ENCODE assay signal across 9 cellular contexts in the genomic region with DNA sequence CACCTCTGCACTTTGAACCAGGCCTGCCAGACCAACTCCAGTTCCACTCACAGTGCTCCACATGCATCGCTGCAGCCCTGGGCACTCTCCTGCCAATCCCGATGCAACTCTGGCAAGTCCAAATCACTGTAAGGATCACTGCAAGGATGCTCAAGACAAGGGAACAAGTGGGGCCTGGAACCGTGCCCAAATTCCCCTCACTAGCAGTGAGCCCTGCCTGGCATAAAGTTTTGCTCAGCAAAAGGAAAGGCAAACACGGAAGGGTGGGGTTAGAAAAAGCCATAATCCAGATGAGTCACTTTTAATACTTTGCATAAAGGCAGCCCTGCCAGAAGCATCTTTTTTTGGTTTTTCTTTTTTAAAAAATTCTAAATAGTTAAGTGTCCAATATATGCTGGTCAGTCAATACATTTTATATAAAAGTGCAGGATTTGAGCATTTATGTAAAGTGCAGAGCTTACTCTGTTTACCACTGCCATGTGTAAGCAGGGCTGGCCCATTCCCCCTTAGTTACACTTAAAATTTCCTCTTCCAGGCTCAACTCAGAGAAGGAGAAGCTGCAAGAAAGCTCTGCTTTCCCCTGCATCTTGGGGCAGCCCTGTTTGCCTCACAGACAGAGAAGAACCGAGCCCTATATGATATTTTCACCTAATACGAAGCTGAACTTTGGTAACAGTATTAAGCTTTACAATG.
A peak's percentile ranks its signal among the peaks of the same experiment; 100 is the strongest.
DNase-seq lines count a peak whose midpoint lies in the region; ATAC-seq, FAIRE-seq and TF ChIP-seq lines count a peak whose summit lies in the region.
"Had no signal": no experiment of that assay in that cellular context is flagged by ENCODE, and none has a peak within 500 bp of the region (broad histone marks: within the 10 kb centered on the region; RNA-seq: fewer than 3 reads in every experiment).

No MANE protein-coding gene starts in this region.

- H3K9ac ChIP-seq in HepG2 (ENCODE audit: insufficient read depth, low read depth, low read length) (no peak overlapping the region), keratinocyte (ENCODE audit: control insufficient read depth, extremely low read depth, insufficient read depth, low read length) (no peak overlapping the region)

- intact Hi-C loops in right lobe of liver (cut with DNase I) (no loop called here), HepG2 (cut with micrococcal nuclease; ENCODE audit: unreplicated experiment) (no loop called here), aorta (cut with DNase I) (no loop called here)
- intact Hi-C loops in activated CD4-positive, alpha-beta memory T cell treated with anti-CD3 and anti-CD28 coated beads for 36 hours (cut with micrococcal nuclease) = loop anchor here (5.0 kb wide), 2 partner anchors 99 to 139 kb away; no protein-coding TSS in a partner anchor

- dilution Hi-C loops in keratinocyte (cut with MboI; ENCODE audit: extremely low pct_ligation_motif_present, low sequenced_read_pairs) = no loop called here

- no peak overlapping the region for H3K4me2 ChIP-seq in HepG2 (ENCODE audit: low read depth, low read length)
- peak overlapping the region; percentile 45 for H3K4me2 ChIP-seq in keratinocyte (ENCODE audit: control insufficient read depth, extremely low read depth, insufficient read depth, low read depth, low read length)

- H3K36me3 Mint-ChIP-seq in activated CD4-positive, alpha-beta memory T cell treated with anti-CD3 and anti-CD28 coated beads for 36 hours = no peaks in the 10 kb centered on the region

- TF ChIP-seq CTCF in right lobe of liver (IDR thresholded peaks at IDR 0.05) = no peak
- no peak for TF ChIP-seq CTCF in HepG2 (CRISPR knock-in tag; IDR thresholded peaks at IDR 0.05)
- no peak for TF ChIP-seq CTCF in keratinocyte (optimal IDR thresholded peaks at IDR 0.05 in 1 of 3, IDR thresholded peaks at IDR 0.05 in 1 of 3, conservative IDR thresholded peaks at IDR 0.05 in 1 of 3; ENCODE audit: extremely low read depth in 1 of 3, insufficient read depth in 2 of 3, low read length in 3 of 3)

- TF ChIP-seq POLR2A in right lobe of liver (IDR thresholded peaks at IDR 0.05) (no peak), HepG2 (IDR thresholded peaks at IDR 0.05; ENCODE audit: insufficient read depth in 1 of 2, low read depth in 2 of 2, low read length in 2 of 2) (no peak)

- no peak overlapping the region for H3K4me3 ChIP-seq in right lobe of liver
- H3K4me3 ChIP-seq in HepG2 (replicated peaks in 1 of 3; ENCODE audit: insufficient read depth in 1 of 3, low read depth in 2 of 3, low read length in 3 of 3) = no peak overlapping the region
- no peak overlapping the region for H3K4me3 ChIP-seq in keratinocyte (ENCODE audit: control insufficient read depth in 2 of 3, extremely low read depth in 1 of 3, insufficient read depth in 2 of 3, low read depth in 1 of 3, low read length in 3 of 3)
- H3K4me3 ChIP-seq in aorta (ENCODE audit: low read length in 2 of 2) = no peak overlapping the region

- peak in 3 of 4 donors; percentile 10 to 26 (median 18) for ATAC-seq in right lobe of liver
- no peak for ATAC-seq in HepG2
- ATAC-seq in aorta (ENCODE audit: low FRiP score) = peak; percentile 65
- no peak for ATAC-seq in GM21515 (IDR thresholded peaks at IDR 0.05; ENCODE audit: unreplicated experiment)

- H3K27ac ChIP-seq in right lobe of liver = no peak overlapping the region
- no peak overlapping the region for H3K27ac ChIP-seq in HepG2 (ENCODE audit: extremely low read length, insufficient read depth, low read length)
- peak overlapping the region; percentile 80 for H3K27ac ChIP-seq in keratinocyte (ENCODE audit: control insufficient read depth, insufficient read depth, low read length)
- H3K27ac ChIP-seq in aorta (ENCODE audit: low read depth in 1 of 2, low read length in 2 of 2) = no peak overlapping the region

- peak overlapping the region; percentile 35 for H3K27ac Mint-ChIP-seq in activated CD4-positive, alpha-beta memory T cell treated with anti-CD3 and anti-CD28 coated beads for 36 hours

- H3K27me3 ChIP-seq in right lobe of liver = no peaks in the 10 kb centered on the region
- no peaks in the 10 kb centered on the region; a peak in 1 of 5 replicates for H3K27me3 ChIP-seq in HepG2 (ENCODE audit: control insufficient read depth in 1 of 2, insufficient read depth in 2 of 2, low read length in 2 of 2)
- H3K27me3 ChIP-seq in keratinocyte (ENCODE audit: control insufficient read depth, extremely low read depth, insufficient read depth, low read length) = no peaks in the 10 kb centered on the region
- no peaks in the 10 kb centered on the region for H3K27me3 ChIP-seq in aorta (ENCODE audit: control insufficient read depth in 1 of 2, insufficient read depth in 2 of 2, low read length in 1 of 2)

- BruUV-seq in HepG2 (replicated peaks; lab: Mats Ljungman, UMichigan) = no TSS peak

- TF ChIP-seq EP300 in HepG2 (IDR thresholded peaks at IDR 0.05; ENCODE audit: low read depth in 2 of 2, low read length in 2 of 2) = no peak
- no peak for TF ChIP-seq EP300 in HepG2 (CRISPR knock-in tag; IDR thresholded peaks at IDR 0.05; ENCODE audit: borderline replicate concordance)

- CTCF ChIA-PET in HepG2 (lab: Yijun Ruan, JAX; ENCODE audit: low intra/inter-chr PET ratio, low total read pairs) = no interaction called here
- CTCF ChIA-PET in activated CD4-positive, alpha-beta memory T cell treated with anti-CD3 and anti-CD28 coated beads for 36 hours (lab: Charles Lee) = no interaction called here

- WGBS in right lobe of liver (ENCODE audit: insufficient coverage, low coverage, low lambda C conversion rate, missing lambda C conversion rate) = 60% methylated on average over 4 of the region's 6 CpGs
- WGBS in HepG2 (ENCODE audit: low lambda C conversion rate) = 10% methylated on average over 6 of the region's 6 CpGs
- WGBS in aorta, 2 donors = 45 to 67% methylated on average over 6 of the region's 6 CpGs

- H2AFZ ChIP-seq in HepG2 (ENCODE audit: low read length) = no peak overlapping the region
- no peak overlapping the region for H2AFZ ChIP-seq in keratinocyte (ENCODE audit: control insufficient read depth, low read length)

- no peaks in the 10 kb centered on the region for H3K36me3 ChIP-seq in right lobe of liver
- H3K36me3 ChIP-seq in HepG2 (replicated peaks in 1 of 2; ENCODE audit: control insufficient read depth in 1 of 2, insufficient read depth in 2 of 2, low read length in 2 of 2) = no peaks in the 10 kb centered on the region
- H3K36me3 ChIP-seq in keratinocyte (ENCODE audit: control insufficient read depth in 2 of 2, extremely low read depth in 1 of 2, insufficient read depth in 2 of 2, low read length in 2 of 2) = no peaks in the 10 kb centered on the region
- no peaks in the 10 kb centered on the region for H3K36me3 ChIP-seq in aorta (ENCODE audit: control insufficient read depth in 1 of 2, insufficient read depth in 2 of 2, low read length in 1 of 2)

- no peaks in the 10 kb centered on the region for H3K9me3 ChIP-seq in right lobe of liver
- no peaks in the 10 kb centered on the region for H3K9me3 ChIP-seq in HepG2 (ENCODE audit: low read length)
- no peaks in the 10 kb centered on the region for H3K9me3 ChIP-seq in keratinocyte (ENCODE audit: control insufficient read depth, low read depth, low read length)
- no peaks in the 10 kb centered on the region for H3K9me3 ChIP-seq in aorta (ENCODE audit: control insufficient read depth, low read length)

- H3K4me1 Mint-ChIP-seq in activated CD4-positive, alpha-beta memory T cell treated with anti-CD3 and anti-CD28 coated beads for 36 hours (ENCODE audit: low read depth) = peaks cover 32% of the 10 kb centered on the region

- no peak for TF ChIP-seq RAD21 in HepG2 (CRISPR knock-in tag; IDR thresholded peaks at IDR 0.05)

- POLR2A ChIA-PET in HepG2 (lab: Yijun Ruan, JAX) = no interaction called here
- POLR2A ChIA-PET in activated CD4-positive, alpha-beta memory T cell treated with anti-CD3 and anti-CD28 coated beads for 36 hours (lab: Charles Lee) = no interaction called here

- no peaks in the 10 kb centered on the region for H3K79me2 ChIP-seq in HepG2 (ENCODE audit: insufficient read depth, low read length)
- H3K79me2 ChIP-seq in keratinocyte (ENCODE audit: control insufficient read depth, insufficient read depth, low read length) = no peaks in the 10 kb centered on the region

- no peaks in the 10 kb centered on the region for H4K20me1 ChIP-seq in HepG2 (ENCODE audit: insufficient read depth, low read length)
- H4K20me1 ChIP-seq in keratinocyte (ENCODE audit: control insufficient read depth, extremely low read depth, insufficient read depth, low read length) = no peaks in the 10 kb centered on the region

- no peaks in the 10 kb centered on the region for H3K9me3 Mint-ChIP-seq in activated CD4-positive, alpha-beta memory T cell treated with anti-CD3 and anti-CD28 coated beads for 36 hours

- no peaks in the 10 kb centered on the region for H3K27me3 Mint-ChIP-seq in activated CD4-positive, alpha-beta memory T cell treated with anti-CD3 and anti-CD28 coated beads for 36 hours

- FAIRE-seq in HepG2 (lab: Jason Lieb, UNC) = no peak
- peak; percentile 71 for FAIRE-seq in keratinocyte (lab: Jason Lieb, UNC)
- FAIRE-seq: islet of Langerhans had no signal

- H3K4me1 ChIP-seq in right lobe of liver (peaks cover 0 to 17% (median 0%) of the 10 kb centered on the region in 4 donors), HepG2 (ENCODE audit: insufficient read depth, low read length) (no peaks in the 10 kb centered on the region), keratinocyte (ENCODE audit: control insufficient read depth, extremely low read depth, insufficient read depth, low read length) (peaks cover 39% of the 10 kb centered on the region), aorta (ENCODE audit: control insufficient read depth in 1 of 2, insufficient read depth in 2 of 2, low read length in 2 of 2) (peaks cover 2 to 4% of the 10 kb centered on the region in 2 donors)

- DNase-seq in right lobe of liver (peak in 2 of 3 donors; percentile 45 to 50), HepG2 (ENCODE audit: low spot score) (no peak), keratinocyte (ENCODE audit: low read depth, low spot score) (no peak), aorta (peak; percentile 79 to 80), GM19238 (ENCODE audit: insufficient read length, low spot score) (no peak), foreskin melanocyte (no peak)
- DNase-seq in activated CD4-positive, alpha-beta memory T cell treated with anti-CD3 and anti-CD28 coated beads for 36 hours = peak; percentile 28

- H3K4me3 Mint-ChIP-seq in activated CD4-positive, alpha-beta memory T cell treated with anti-CD3 and anti-CD28 coated beads for 36 hours = peak overlapping the region; percentile 36

- in situ Hi-C loops in HepG2 (cut with HindIII; ENCODE audit: extremely low pct_ligation_motif_present, low pct_unique_long_range_greater_than_20kb) = no loop called here

- H3K9me1 ChIP-seq in keratinocyte (ENCODE audit: control insufficient read depth, extremely low read depth, insufficient read depth, low read length) = no peaks in the 10 kb centered on the region

TF ChIP-seq in HepG2, 621 proteins besides CTCF, POLR2A, EP300 and RAD21:
- no peak for TF ChIP-seq ZNF317 (CRISPR knock-in tag; IDR thresholded peaks at IDR 0.05)
- TF ChIP-seq MAFF (IDR thresholded peaks at IDR 0.05; ENCODE audit: low read depth, low read length) = no peak
- no peak for TF ChIP-seq SMARCE1 (IDR thresholded peaks at IDR 0.05; ENCODE audit: borderline replicate concordance)

Comparison
In these comparisons a context has a peak if more than half of its experiments do, and no peak if none do; other contexts are left out.
1. ATAC-seq: peak in right lobe of liver (3 of 4) and aorta (single experiment); none in HepG2 (single experiment) and GM21515 (single experiment).
2. DNase-seq: peak in right lobe of liver (2 of 3), activated CD4-positive, alpha-beta memory T cell treated with anti-CD3 and anti-CD28 coated beads for 36 hours (single experiment) and aorta (2 of 2); none in HepG2 (single experiment), keratinocyte (single experiment), GM19238 (single experiment) and foreskin melanocyte (single experiment).